Comparison of ENCODE assay signal across 8 cellular contexts in genomic region chr5:113022661-113023060, GRCh38. TPM values are rescaled to one million over a fixed set of nuclear protein-coding genes. Genes with fewer than 3 reads are reported as not detected.
DNase-seq lines count a peak whose midpoint lies in the region; ATAC-seq and TF ChIP-seq lines count a peak whose summit lies in the region.

No MANE protein-coding gene starts in this region.

- H3K27me3 Mint-ChIP-seq in activated T-cell treated with anti-CD3 and anti-CD28 coated beads, Interleukin-2, amount 50 U/mL, for 72 hours (ENCODE audit: low read depth), result no peaks in the 10 kb centered on the region
- H3K27me3 Mint-ChIP-seq in activated CD4-positive, alpha-beta memory T cell treated with anti-CD3 and anti-CD28 coated beads for 36 hours, result no peaks in the 10 kb centered on the region
- no peaks in the 10 kb centered on the region for H3K27me3 Mint-ChIP-seq in nephron progenitor cell (ENCODE audit: low read depth, poor library complexity)

- peak overlapping the region in 1 of 2 donors; percentile 39 for H3K4me3 Mint-ChIP-seq in activated T-cell treated with anti-CD3 and anti-CD28 coated beads, Interleukin-2, amount 50 U/mL, for 72 hours
- H3K4me3 Mint-ChIP-seq in activated CD4-positive, alpha-beta memory T cell treated with anti-CD3 and anti-CD28 coated beads for 36 hours, result no peak overlapping the region
- peak overlapping the region; percentile 10 for H3K4me3 Mint-ChIP-seq in stimulated activated effector memory CD8-positive, alpha-beta T cell treated with anti-CD3 and anti-CD28 coated beads, Interleukin-12 subunit alpha, Interleukin-12 subunit beta, amount 100 ng/mL, for 72 hours
- H3K4me3 Mint-ChIP-seq in nephron progenitor cell, result no peak overlapping the region

- intact Hi-C loops in activated CD4-positive, alpha-beta memory T cell treated with anti-CD3 and anti-CD28 coated beads for 36 hours (cut with micrococcal nuclease), result loop anchor here (1.0 to 10.0 kb wide), 3 partner anchors 58 to 500 kb away; no protein-coding TSS in a partner anchor
- intact Hi-C loops in sciatic nerve (cut with DNase I), result no loop called here

- H3K27ac Mint-ChIP-seq in activated T-cell treated with anti-CD3 and anti-CD28 coated beads, Interleukin-2, amount 50 U/mL, for 72 hours, result peak overlapping the region; percentile 36
- peak overlapping the region; percentile 77 for H3K27ac Mint-ChIP-seq in activated CD4-positive, alpha-beta memory T cell treated with anti-CD3 and anti-CD28 coated beads for 36 hours
- H3K27ac Mint-ChIP-seq in stimulated activated effector memory CD8-positive, alpha-beta T cell treated with anti-CD3 and anti-CD28 coated beads, Interleukin-12 subunit alpha, Interleukin-12 subunit beta, amount 100 ng/mL, for 72 hours, result peak overlapping the region; percentile 82
- H3K27ac Mint-ChIP-seq in nephron progenitor cell, result no peak overlapping the region

- TF ChIP-seq CTCF in nephron progenitor cell (IDR thresholded peaks at IDR 0.05), result no peak

- H3K4me1 Mint-ChIP-seq in activated T-cell treated with anti-CD3 and anti-CD28 coated beads, Interleukin-2, amount 50 U/mL, for 72 hours (ENCODE audit: low read depth), result peaks cover 59% of the 10 kb centered on the region
- peaks cover 68% of the 10 kb centered on the region for H3K4me1 Mint-ChIP-seq in activated CD4-positive, alpha-beta memory T cell treated with anti-CD3 and anti-CD28 coated beads for 36 hours (ENCODE audit: low read depth)
- H3K4me1 Mint-ChIP-seq in stimulated activated effector memory CD8-positive, alpha-beta T cell treated with anti-CD3 and anti-CD28 coated beads, Interleukin-12 subunit alpha, Interleukin-12 subunit beta, amount 100 ng/mL, for 72 hours, result peaks cover 37% of the 10 kb centered on the region
- no peaks in the 10 kb centered on the region for H3K4me1 Mint-ChIP-seq in nephron progenitor cell

- no peaks in the 10 kb centered on the region for H3K9me3 Mint-ChIP-seq in activated T-cell treated with anti-CD3 and anti-CD28 coated beads, Interleukin-2, amount 50 U/mL, for 72 hours
- no peaks in the 10 kb centered on the region for H3K9me3 Mint-ChIP-seq in activated CD4-positive, alpha-beta memory T cell treated with anti-CD3 and anti-CD28 coated beads for 36 hours
- H3K9me3 Mint-ChIP-seq in stimulated activated effector memory CD8-positive, alpha-beta T cell treated with anti-CD3 and anti-CD28 coated beads, Interleukin-12 subunit alpha, Interleukin-12 subunit beta, amount 100 ng/mL, for 72 hours, result no peaks in the 10 kb centered on the region
- no peaks in the 10 kb centered on the region for H3K9me3 Mint-ChIP-seq in nephron progenitor cell

- ATAC-seq in activated T-cell treated with anti-CD3 and anti-CD28 coated beads, Interleukin-2, amount 50 U/mL, for 72 hours (replicated peaks in 1 of 2), result peak; percentile 55 to 73
- ATAC-seq in HG03103 (IDR thresholded peaks at IDR 0.05; ENCODE audit: low read depth, unreplicated experiment) (peak; percentile 66), sciatic nerve (no peak)
- peak; percentile 88 for ATAC-seq in stimulated activated effector memory CD8-positive, alpha-beta T cell treated with anti-CD3 and anti-CD28 coated beads, Interleukin-12 subunit alpha, Interleukin-12 subunit beta, amount 100 ng/mL, for 72 hours

- CTCF ChIA-PET in activated CD4-positive, alpha-beta memory T cell treated with anti-CD3 and anti-CD28 coated beads for 36 hours (lab: Charles Lee), result interaction anchor here (2.4 kb wide), 1 partner anchor 27 kb away, joined by 12 read pairs; no protein-coding TSS in a partner anchor

- peaks cover 0 to 16% of the 10 kb centered on the region in 2 donors for H3K36me3 Mint-ChIP-seq in activated T-cell treated with anti-CD3 and anti-CD28 coated beads, Interleukin-2, amount 50 U/mL, for 72 hours (ENCODE audit: insufficient read depth in 2 of 2)
- H3K36me3 Mint-ChIP-seq in activated CD4-positive, alpha-beta memory T cell treated with anti-CD3 and anti-CD28 coated beads for 36 hours, result peaks cover 34% of the 10 kb centered on the region
- peaks cover 57% of the 10 kb centered on the region for H3K36me3 Mint-ChIP-seq in stimulated activated effector memory CD8-positive, alpha-beta T cell treated with anti-CD3 and anti-CD28 coated beads, Interleukin-12 subunit alpha, Interleukin-12 subunit beta, amount 100 ng/mL, for 72 hours
- H3K36me3 Mint-ChIP-seq in nephron progenitor cell (ENCODE audit: low read depth), result peaks cover 36% of the 10 kb centered on the region

- no peak for DNase-seq in activated T-cell treated with anti-CD3 and anti-CD28 coated beads, Interleukin-2, amount 50 U/mL, for 72 hours
- DNase-seq in activated T-cell treated with anti-CD3 and anti-CD28 coated beads for 4 hours (no peak), hypothalamus (lab: John Stamatoyannopoulos, UW) (no peak), nephron progenitor cell (no peak), sciatic nerve (ENCODE audit: low spot score) (no peak)
- DNase-seq in activated CD4-positive, alpha-beta memory T cell treated with anti-CD3 and anti-CD28 coated beads for 36 hours, result no peak
- DNase-seq in stimulated activated effector memory CD8-positive, alpha-beta T cell treated with anti-CD3 and anti-CD28 coated beads, Interleukin-12 subunit alpha, Interleukin-12 subunit beta, amount 100 ng/mL, for 72 hours (ENCODE audit: low spot score in 2 of 2), result no peak

- POLR2A ChIA-PET in activated CD4-positive, alpha-beta memory T cell treated with anti-CD3 and anti-CD28 coated beads for 36 hours (lab: Charles Lee), result no interaction called here

RNA-seq across cellular contexts. Expression of gene DCP2, which starts 46.1 kb away (rescaled TPM):
- total RNA-seq in activated T-cell treated with anti-CD3 and anti-CD28 coated beads, Interleukin-2, amount 50 U/mL, for 72 hours, result 100 to 1,000 TPM; 113 to 138 TPM
- total RNA-seq in activated CD4-positive, alpha-beta memory T cell treated with anti-CD3 and anti-CD28 coated beads for 36 hours, result 100 to 1,000 TPM; 102 TPM
- 57.4 TPM for total RNA-seq in sciatic nerve
